In the genomic region with DNA sequence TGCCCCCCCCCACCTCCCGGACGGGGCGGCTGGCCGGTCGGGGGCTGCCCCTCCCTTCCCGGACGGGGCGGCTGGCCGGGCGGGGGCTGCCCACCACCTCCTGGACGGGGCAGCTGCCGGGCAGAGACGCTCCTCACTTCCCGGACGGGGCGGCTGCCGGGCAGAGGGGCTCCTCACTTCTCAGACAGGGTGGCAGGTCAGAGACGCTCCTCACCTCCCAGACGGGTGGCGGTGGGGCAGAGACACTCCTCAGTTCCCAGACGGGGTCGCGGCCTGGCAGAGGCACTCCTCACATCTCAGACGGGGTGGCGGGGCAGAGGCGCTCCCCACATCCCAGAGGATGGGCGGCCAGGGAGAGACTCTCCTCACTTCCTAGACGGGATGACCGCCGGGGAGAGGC, we compare ENCODE assay signal across 3 cellular contexts. TPM values are rescaled to one million over a fixed set of nuclear protein-coding genes. Genes with fewer than 3 reads are reported as not detected.
"Had no signal": no experiment of that assay in that cellular context is flagged by ENCODE, and none has a peak within 500 bp of the region (broad histone marks: within the 10 kb centered on the region; RNA-seq: fewer than 3 reads in every experiment).

No MANE protein-coding gene starts in this region.

- DNase-seq: GDM1, GF-D8 had no signal

- H3K4me3 ChIP-seq: GM12878 had no signal

- ATAC-seq: GM12878 had no signal

RNA-seq across cellular contexts. Expression of a gene that starts 43.7 kb away (rescaled TPM):
- total RNA-seq: GM12878 had no signal
